In the genomic region with DNA sequence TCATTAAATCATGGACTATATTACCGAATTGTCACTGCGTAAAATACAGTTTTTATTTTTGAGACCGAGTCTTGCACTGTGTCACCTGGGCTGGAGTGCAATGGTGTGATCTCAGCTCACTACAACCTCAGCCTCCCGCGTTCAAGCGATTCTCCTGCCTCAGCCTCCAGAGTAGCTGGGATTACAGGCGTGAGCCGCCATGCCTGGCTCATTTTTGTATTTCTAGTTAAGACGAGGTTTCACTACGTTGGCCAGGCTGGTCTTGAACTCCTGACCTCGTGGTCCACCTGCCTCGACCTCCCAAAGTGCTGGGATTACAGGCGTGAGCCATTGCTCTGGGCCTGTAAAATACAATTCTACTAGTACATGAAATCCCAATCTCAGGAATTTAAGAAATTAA, we compare ENCODE assay signal across 1 cellular context.
TF ChIP-seq lines count a peak whose summit lies in the region.
"Not testable (repeated sequence)": the region's sequence is repeated elsewhere in the genome, so short reads cannot be mapped to it uniquely, and the experiment has no call there.

No MANE protein-coding gene starts in this region.

TF ChIP-seq in K562, 482 proteins besides CTCF, POLR2A, EP300 and RAD21:
- TF ChIP-seq, protein P1, sequence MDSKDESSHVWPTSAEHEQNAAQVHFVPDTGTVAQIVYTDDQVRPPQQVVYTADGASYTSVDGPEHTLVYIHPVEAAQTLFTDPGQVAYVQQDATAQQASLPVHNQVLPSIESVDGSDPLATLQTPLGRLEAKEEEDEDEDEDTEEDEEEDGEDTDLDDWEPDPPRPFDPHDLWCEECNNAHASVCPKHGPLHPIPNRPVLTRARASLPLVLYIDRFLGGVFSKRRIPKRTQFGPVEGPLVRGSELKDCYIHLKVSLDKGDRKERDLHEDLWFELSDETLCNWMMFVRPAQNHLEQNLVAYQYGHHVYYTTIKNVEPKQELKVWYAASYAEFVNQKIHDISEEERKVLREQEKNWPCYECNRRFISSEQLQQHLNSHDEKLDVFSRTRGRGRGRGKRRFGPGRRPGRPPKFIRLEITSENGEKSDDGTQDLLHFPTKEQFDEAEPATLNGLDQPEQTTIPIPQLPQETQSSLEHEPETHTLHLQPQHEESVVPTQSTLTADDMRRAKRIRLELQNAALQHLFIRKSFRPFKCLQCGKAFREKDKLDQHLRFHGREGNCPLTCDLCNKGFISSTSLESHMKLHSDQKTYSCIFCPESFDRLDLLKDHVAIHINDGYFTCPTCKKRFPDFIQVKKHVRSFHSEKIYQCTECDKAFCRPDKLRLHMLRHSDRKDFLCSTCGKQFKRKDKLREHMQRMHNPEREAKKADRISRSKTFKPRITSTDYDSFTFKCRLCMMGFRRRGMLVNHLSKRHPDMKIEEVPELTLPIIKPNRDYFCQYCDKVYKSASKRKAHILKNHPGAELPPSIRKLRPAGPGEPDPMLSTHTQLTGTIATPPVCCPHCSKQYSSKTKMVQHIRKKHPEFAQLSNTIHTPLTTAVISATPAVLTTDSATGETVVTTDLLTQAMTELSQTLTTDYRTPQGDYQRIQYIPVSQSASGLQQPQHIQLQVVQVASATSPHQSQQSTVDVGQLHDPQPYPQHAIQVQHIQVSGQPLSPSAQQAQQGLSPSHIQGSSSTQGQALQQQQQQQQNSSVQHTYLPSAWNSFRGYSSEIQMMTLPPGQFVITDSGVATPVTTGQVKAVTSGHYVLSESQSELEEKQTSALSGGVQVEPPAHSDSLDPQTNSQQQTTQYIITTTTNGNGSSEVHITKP (IDR thresholded peaks at IDR 0.05; ENCODE audit: partially characterized antibody) = peak; percentile 32
- TF ChIP-seq, protein P2, sequence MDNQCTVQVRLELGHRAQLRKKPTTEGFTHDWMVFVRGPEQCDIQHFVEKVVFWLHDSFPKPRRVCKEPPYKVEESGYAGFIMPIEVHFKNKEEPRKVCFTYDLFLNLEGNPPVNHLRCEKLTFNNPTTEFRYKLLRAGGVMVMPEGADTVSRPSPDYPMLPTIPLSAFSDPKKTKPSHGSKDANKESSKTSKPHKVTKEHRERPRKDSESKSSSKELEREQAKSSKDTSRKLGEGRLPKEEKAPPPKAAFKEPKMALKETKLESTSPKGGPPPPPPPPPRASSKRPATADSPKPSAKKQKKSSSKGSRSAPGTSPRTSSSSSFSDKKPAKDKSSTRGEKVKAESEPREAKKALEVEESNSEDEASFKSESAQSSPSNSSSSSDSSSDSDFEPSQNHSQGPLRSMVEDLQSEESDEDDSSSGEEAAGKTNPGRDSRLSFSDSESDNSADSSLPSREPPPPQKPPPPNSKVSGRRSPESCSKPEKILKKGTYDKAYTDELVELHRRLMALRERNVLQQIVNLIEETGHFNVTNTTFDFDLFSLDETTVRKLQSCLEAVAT (IDR thresholded peaks at IDR 0.05) = 0 out of 4 replicates have a peak, but pooled peaks of 1 of the 2 experiments have one; percentile 40
- TF ChIP-seq, protein P3, sequence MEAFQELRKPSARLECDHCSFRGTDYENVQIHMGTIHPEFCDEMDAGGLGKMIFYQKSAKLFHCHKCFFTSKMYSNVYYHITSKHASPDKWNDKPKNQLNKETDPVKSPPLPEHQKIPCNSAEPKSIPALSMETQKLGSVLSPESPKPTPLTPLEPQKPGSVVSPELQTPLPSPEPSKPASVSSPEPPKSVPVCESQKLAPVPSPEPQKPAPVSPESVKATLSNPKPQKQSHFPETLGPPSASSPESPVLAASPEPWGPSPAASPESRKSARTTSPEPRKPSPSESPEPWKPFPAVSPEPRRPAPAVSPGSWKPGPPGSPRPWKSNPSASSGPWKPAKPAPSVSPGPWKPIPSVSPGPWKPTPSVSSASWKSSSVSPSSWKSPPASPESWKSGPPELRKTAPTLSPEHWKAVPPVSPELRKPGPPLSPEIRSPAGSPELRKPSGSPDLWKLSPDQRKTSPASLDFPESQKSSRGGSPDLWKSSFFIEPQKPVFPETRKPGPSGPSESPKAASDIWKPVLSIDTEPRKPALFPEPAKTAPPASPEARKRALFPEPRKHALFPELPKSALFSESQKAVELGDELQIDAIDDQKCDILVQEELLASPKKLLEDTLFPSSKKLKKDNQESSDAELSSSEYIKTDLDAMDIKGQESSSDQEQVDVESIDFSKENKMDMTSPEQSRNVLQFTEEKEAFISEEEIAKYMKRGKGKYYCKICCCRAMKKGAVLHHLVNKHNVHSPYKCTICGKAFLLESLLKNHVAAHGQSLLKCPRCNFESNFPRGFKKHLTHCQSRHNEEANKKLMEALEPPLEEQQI (IDR thresholded peaks at IDR 0.05) = 0 out of 2 replicates have a peak, but pooled peaks have one; percentile 77
- TF ChIP-seq SMARCA5 (IDR thresholded peaks at IDR 0.05) = peak; percentile 50
- TF ChIP-seq BCOR (IDR thresholded peaks at IDR 0.05) = peak; percentile 52
- TF ChIP-seq KDM1A (IDR thresholded peaks at IDR 0.05) = peak in 1 of 2 experiments; percentile 12; a peak in 1 of 4 replicates
- TF ChIP-seq, protein P4, sequence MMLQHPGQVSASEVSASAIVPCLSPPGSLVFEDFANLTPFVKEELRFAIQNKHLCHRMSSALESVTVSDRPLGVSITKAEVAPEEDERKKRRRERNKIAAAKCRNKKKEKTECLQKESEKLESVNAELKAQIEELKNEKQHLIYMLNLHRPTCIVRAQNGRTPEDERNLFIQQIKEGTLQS (IDR thresholded peaks at IDR 0.05) = not testable (repeated sequence)
- TF ChIP-seq, protein P4 (CRISPR knock-in tag; conservative IDR thresholded peaks at IDR 0.05) = 0 out of 2 replicates have a peak, but pooled peaks have one; percentile 36
- TF ChIP-seq, protein P5, sequence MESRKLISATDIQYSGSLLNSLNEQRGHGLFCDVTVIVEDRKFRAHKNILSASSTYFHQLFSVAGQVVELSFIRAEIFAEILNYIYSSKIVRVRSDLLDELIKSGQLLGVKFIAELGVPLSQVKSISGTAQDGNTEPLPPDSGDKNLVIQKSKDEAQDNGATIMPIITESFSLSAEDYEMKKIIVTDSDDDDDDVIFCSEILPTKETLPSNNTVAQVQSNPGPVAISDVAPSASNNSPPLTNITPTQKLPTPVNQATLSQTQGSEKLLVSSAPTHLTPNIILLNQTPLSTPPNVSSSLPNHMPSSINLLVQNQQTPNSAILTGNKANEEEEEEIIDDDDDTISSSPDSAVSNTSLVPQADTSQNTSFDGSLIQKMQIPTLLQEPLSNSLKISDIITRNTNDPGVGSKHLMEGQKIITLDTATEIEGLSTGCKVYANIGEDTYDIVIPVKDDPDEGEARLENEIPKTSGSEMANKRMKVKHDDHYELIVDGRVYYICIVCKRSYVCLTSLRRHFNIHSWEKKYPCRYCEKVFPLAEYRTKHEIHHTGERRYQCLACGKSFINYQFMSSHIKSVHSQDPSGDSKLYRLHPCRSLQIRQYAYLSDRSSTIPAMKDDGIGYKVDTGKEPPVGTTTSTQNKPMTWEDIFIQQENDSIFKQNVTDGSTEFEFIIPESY (CRISPR knock-in tag; IDR thresholded peaks at IDR 0.05) = peak; percentile 99
